8 cellular contexts compared by ENCODE assay signal in the genomic region with DNA sequence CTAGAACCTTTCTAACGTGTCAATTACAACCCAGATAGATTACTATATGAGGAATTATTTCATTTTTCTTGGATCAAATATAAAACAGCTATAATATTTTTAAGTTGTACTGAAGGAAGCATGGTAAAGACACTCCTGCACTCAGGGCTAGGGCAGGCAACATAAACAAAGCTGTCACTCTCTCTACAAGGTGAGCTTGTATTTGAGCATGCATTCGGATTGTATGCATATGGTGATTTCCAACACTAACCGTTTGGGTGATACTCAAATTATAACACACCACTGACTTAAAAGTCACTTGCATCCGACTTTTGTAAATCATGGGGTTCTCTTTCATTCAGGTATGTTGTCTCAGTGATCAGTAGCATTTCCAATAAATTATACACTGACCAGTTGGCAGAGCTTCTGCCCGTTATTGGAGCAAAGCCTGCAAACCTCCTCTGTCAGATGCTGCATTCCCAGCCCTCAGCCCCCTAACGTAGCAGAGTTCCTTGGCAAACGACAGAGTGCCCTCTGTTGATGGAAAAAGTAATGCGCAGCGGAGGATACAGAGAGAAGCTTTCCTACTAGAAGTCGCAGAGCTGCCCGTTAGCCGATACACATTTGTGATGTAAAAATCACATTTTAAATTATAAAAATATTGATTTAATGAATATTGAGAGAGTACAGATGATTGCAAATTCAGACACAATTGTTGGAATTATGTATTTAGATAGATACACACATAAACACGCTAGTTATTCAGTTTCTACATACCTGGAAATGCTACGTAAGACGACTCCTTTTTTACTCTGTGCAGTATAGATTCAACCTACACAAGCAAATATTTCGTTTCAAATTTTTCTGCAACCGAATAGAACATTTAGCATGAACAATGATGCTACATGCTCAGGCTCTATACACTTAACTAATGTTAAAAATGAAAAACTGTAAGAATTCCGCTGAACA.
DNase-seq lines count a peak whose midpoint lies in the region; ATAC-seq, FAIRE-seq and TF ChIP-seq lines count a peak whose summit lies in the region.

No MANE protein-coding gene starts in this region.

- H3K27ac ChIP-seq in CD4-positive, alpha-beta T cell (ENCODE audit: low read depth, low read length), result no peak overlapping the region
- no peak overlapping the region for H3K27ac ChIP-seq in left lung

- no peaks in the 10 kb centered on the region for H3K9me3 Mint-ChIP-seq in CD4-positive, alpha-beta T cell
- H3K9me3 Mint-ChIP-seq in stimulated activated effector memory CD8-positive, alpha-beta T cell treated with anti-CD3 and anti-CD28 coated beads, Interleukin-12 subunit alpha, Interleukin-12 subunit beta, amount 100 ng/mL, for 72 hours, result no peaks in the 10 kb centered on the region

- POLR2A ChIA-PET in CD4-positive, alpha-beta T cell (lab: Charles Lee), result interaction anchor here (0.6 to 1.8 kb wide), 2 partner anchors 171 to 173 kb away, joined by 3 to 7 read pairs; partner anchors contain the start of gene SP4

- no peak for FAIRE-seq in bronchial epithelial cell (lab: Jason Lieb, UNC)

- H3K4me3 ChIP-seq in bronchial epithelial cell (ENCODE audit: low read depth, low read length) (no peak overlapping the region), left lung (no peak overlapping the region)

- H3K4me1 ChIP-seq in left lung, result no peaks in the 10 kb centered on the region

- CTCF ChIA-PET in CD4-positive, alpha-beta T cell (lab: Charles Lee), result interaction anchor here (0.6 to 2.0 kb wide), 2 partner anchors 8 to 12 kb away, joined by 3 to 6 read pairs; no protein-coding TSS in a partner anchor

- no peaks in the 10 kb centered on the region for H3K9me3 ChIP-seq in CD4-positive, alpha-beta T cell (ENCODE audit: control insufficient read depth, low read length)
- H3K9me3 ChIP-seq in left lung, result no peaks in the 10 kb centered on the region

- peak; percentile 55 for TF ChIP-seq CTCF in CD4-positive, alpha-beta T cell (IDR thresholded peaks at IDR 0.05)
- TF ChIP-seq CTCF in bronchial epithelial cell (IDR thresholded peaks at IDR 0.05; ENCODE audit: insufficient read depth, low read length, severe bottlenecking) (peak; percentile 64), left lung (IDR thresholded peaks at IDR 0.05) (peak; percentile 14 to 35)

- peak in 9 of 10 experiments; percentile 1 to 33 (median 9) for DNase-seq in CD4-positive, alpha-beta T cell
- peak; percentile 90 for DNase-seq in NCI-H1417 treated with DMSO at 0.1 percent for 48 hours (lab: John Stamatoyannopoulos, UW)
- peak; percentile 66 for DNase-seq in SW480 (ENCODE audit: low spot score)
- peak; percentile 65 for DNase-seq in bronchial epithelial cell (ENCODE audit: low read depth)
- DNase-seq in left lung, result peak in 1 of 2 donors; percentile 34
- DNase-seq in stimulated activated effector memory CD8-positive, alpha-beta T cell treated with anti-CD3 and anti-CD28 coated beads, Interleukin-12 subunit alpha, Interleukin-12 subunit beta, amount 100 ng/mL, for 72 hours (ENCODE audit: low spot score in 2 of 2), result peak; percentile 15 to 57

- H3K27me3 Mint-ChIP-seq in CD4-positive, alpha-beta T cell, result peaks cover 71% of the 10 kb centered on the region

- H3K4me3 Mint-ChIP-seq in CD4-positive, alpha-beta T cell, result peak overlapping the region; percentile 25
- H3K4me3 Mint-ChIP-seq in stimulated activated effector memory CD8-positive, alpha-beta T cell treated with anti-CD3 and anti-CD28 coated beads, Interleukin-12 subunit alpha, Interleukin-12 subunit beta, amount 100 ng/mL, for 72 hours, result peak overlapping the region; percentile 22

- H3K27me3 ChIP-seq in CD4-positive, alpha-beta T cell (ENCODE audit: control insufficient read depth, insufficient read depth, low read length), result peaks cover 43% of the 10 kb centered on the region
- peaks cover 4% of the 10 kb centered on the region for H3K27me3 ChIP-seq in bronchial epithelial cell (ENCODE audit: control insufficient read depth, insufficient read depth, low read length)
- H3K27me3 ChIP-seq in left lung, result peaks cover 50 to 81% of the 10 kb centered on the region in 2 donors

- no peak overlapping the region for H3K27ac Mint-ChIP-seq in CD4-positive, alpha-beta T cell
- no peak overlapping the region for H3K27ac Mint-ChIP-seq in stimulated activated effector memory CD8-positive, alpha-beta T cell treated with anti-CD3 and anti-CD28 coated beads, Interleukin-12 subunit alpha, Interleukin-12 subunit beta, amount 100 ng/mL, for 72 hours

- ATAC-seq in CD4-positive, alpha-beta T cell (ENCODE audit: poor library complexity), result peak; percentile 65
- ATAC-seq in GM19468 (IDR thresholded peaks at IDR 0.05; ENCODE audit: extremely low read depth, unreplicated experiment) (peak; percentile 60), left lung (peak; percentile 87), GM21723 (IDR thresholded peaks at IDR 0.05; ENCODE audit: unreplicated experiment) (no peak)
- peak; percentile 72 for ATAC-seq in stimulated activated effector memory CD8-positive, alpha-beta T cell treated with anti-CD3 and anti-CD28 coated beads, Interleukin-12 subunit alpha, Interleukin-12 subunit beta, amount 100 ng/mL, for 72 hours

- H3K36me3 Mint-ChIP-seq in CD4-positive, alpha-beta T cell (ENCODE audit: low read depth), result no peaks in the 10 kb centered on the region
- H3K36me3 Mint-ChIP-seq in stimulated activated effector memory CD8-positive, alpha-beta T cell treated with anti-CD3 and anti-CD28 coated beads, Interleukin-12 subunit alpha, Interleukin-12 subunit beta, amount 100 ng/mL, for 72 hours, result no peaks in the 10 kb centered on the region

- H3K4me1 Mint-ChIP-seq in CD4-positive, alpha-beta T cell (ENCODE audit: low read depth), result no peaks in the 10 kb centered on the region
- no peaks in the 10 kb centered on the region for H3K4me1 Mint-ChIP-seq in stimulated activated effector memory CD8-positive, alpha-beta T cell treated with anti-CD3 and anti-CD28 coated beads, Interleukin-12 subunit alpha, Interleukin-12 subunit beta, amount 100 ng/mL, for 72 hours

- intact Hi-C loops in CD4-positive, alpha-beta T cell (cut with DNase I, micrococcal nuclease), result loop anchor here in 1 of 2 experiments (5.0 to 10.0 kb wide), 3 partner anchors 601 to 1519 kb away; no protein-coding TSS in a partner anchor
- intact Hi-C loops in left lung (cut with DNase I), result loop anchor here in 1 of 2 donors (5.0 kb wide), 1 partner anchor 477 kb away; no protein-coding TSS in a partner anchor

- H3K36me3 ChIP-seq in bronchial epithelial cell (ENCODE audit: control insufficient read depth, insufficient read depth, low read length) (no peaks in the 10 kb centered on the region), left lung (no peaks in the 10 kb centered on the region)
